16 cellular contexts compared by ENCODE assay signal in the genomic region with DNA sequence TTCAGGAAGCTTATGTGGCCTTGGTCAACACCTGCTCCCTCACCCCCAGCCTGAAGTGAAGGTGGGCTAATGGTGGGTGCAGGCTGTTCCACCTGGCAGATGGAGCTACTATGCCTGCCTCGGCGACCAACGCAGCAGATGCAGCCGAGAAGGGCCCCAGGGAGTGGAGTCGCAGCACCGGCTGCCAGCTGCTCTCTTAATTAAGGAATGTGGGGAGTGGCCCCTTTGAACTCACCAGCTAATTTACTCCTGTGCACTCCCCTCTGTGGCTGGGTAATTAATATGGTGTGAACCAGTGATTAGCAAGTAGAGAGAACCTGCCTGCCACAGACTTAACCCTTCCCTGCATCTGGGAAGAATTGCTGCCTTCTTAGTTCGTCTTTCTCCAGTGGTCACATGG. TPM values are rescaled to one million over a fixed set of nuclear protein-coding genes. Genes with fewer than 3 reads are reported as not detected.
DNase-seq lines count a peak whose midpoint lies in the region; ATAC-seq and TF ChIP-seq lines count a peak whose summit lies in the region.
"Had no signal": no experiment of that assay in that cellular context is flagged by ENCODE, and none has a peak within 500 bp of the region (broad histone marks: within the 10 kb centered on the region; RNA-seq: fewer than 3 reads in every experiment).

No MANE protein-coding gene starts in this region.

- DNase-seq in NCI-H2227 (lab: John Stamatoyannopoulos, UW; ENCODE audit: unreplicated experiment), result peak; percentile 22
- no peak for DNase-seq in NCI-H2227 treated with DMSO at 0.1 percent for 48 hours (lab: John Stamatoyannopoulos, UW)
- peak; percentile 95 for DNase-seq in NCI-H2171 (lab: John Stamatoyannopoulos, UW)
- peak; percentile 69 for DNase-seq in endodermal cell
- DNase-seq in stimulated activated effector memory CD8-positive, alpha-beta T cell treated with anti-CD3 and anti-CD28 coated beads, Interleukin-12 subunit alpha, Interleukin-12 subunit beta, amount 100 ng/mL, for 72 hours (ENCODE audit: low spot score in 2 of 2), result no peak
- no peak for DNase-seq in GOT3 (lab: John Stamatoyannopoulos, UW)
- DNase-seq in DMS114 treated with DMSO at 0.1 percent for 48 hours (lab: John Stamatoyannopoulos, UW; ENCODE audit: unreplicated experiment), result no peak
- DNase-seq: activated CD4-positive, alpha-beta T cell treated with anti-CD3 and anti-CD28 coated beads for 48 hours; activated naive CD4-positive, alpha-beta T cell treated with anti-CD3 and anti-CD28 coated beads, Interleukin-2, amount 50 U/mL, for 16 hours; GDM1; hypothalamus; left ventricle myocardium inferior; MM.1S; naive thymus-derived CD4-positive, alpha-beta T cell had no signal

- no peaks in the 10 kb centered on the region for H3K9me3 ChIP-seq in endodermal cell (ENCODE audit: control insufficient read depth, low read length)
- H3K9me3 ChIP-seq: left ventricle myocardium inferior had no signal

- H3K9ac ChIP-seq in endodermal cell (ENCODE audit: extremely low read depth, low read length, poor library complexity, severe bottlenecking), result no peak overlapping the region

- no peak overlapping the region for H3K27ac Mint-ChIP-seq in endodermal cell
- H3K27ac Mint-ChIP-seq in stimulated activated effector memory CD8-positive, alpha-beta T cell treated with anti-CD3 and anti-CD28 coated beads, Interleukin-12 subunit alpha, Interleukin-12 subunit beta, amount 100 ng/mL, for 72 hours, result peak overlapping the region; percentile 23
- H3K27ac Mint-ChIP-seq: naive thymus-derived CD4-positive, alpha-beta T cell had no signal

- peaks cover 46% of the 10 kb centered on the region for H3K27me3 ChIP-seq in endodermal cell (ENCODE audit: control insufficient read depth, insufficient read depth, low read length, poor library complexity, severe bottlenecking)

- peaks cover 74% of the 10 kb centered on the region for H3K27me3 Mint-ChIP-seq in endodermal cell (ENCODE audit: insufficient read depth)

- H3K27ac ChIP-seq in endodermal cell (ENCODE audit: low read depth, low read length), result no peak overlapping the region
- H3K27ac ChIP-seq: left ventricle myocardium inferior had no signal

- no peaks in the 10 kb centered on the region for H3K36me3 ChIP-seq in endodermal cell (ENCODE audit: control insufficient read depth, insufficient read depth, low read length)
- H3K36me3 ChIP-seq: left ventricle myocardium inferior had no signal

- peaks cover 36% of the 10 kb centered on the region for H3K4me1 Mint-ChIP-seq in endodermal cell
- peaks cover 87% of the 10 kb centered on the region for H3K4me1 Mint-ChIP-seq in stimulated activated effector memory CD8-positive, alpha-beta T cell treated with anti-CD3 and anti-CD28 coated beads, Interleukin-12 subunit alpha, Interleukin-12 subunit beta, amount 100 ng/mL, for 72 hours

- H3K36me3 Mint-ChIP-seq in endodermal cell (ENCODE audit: low read depth), result no peaks in the 10 kb centered on the region
- no peaks in the 10 kb centered on the region for H3K36me3 Mint-ChIP-seq in stimulated activated effector memory CD8-positive, alpha-beta T cell treated with anti-CD3 and anti-CD28 coated beads, Interleukin-12 subunit alpha, Interleukin-12 subunit beta, amount 100 ng/mL, for 72 hours

- peaks cover 3% of the 10 kb centered on the region for H3K4me1 ChIP-seq in endodermal cell (ENCODE audit: control insufficient read depth, insufficient read depth, low read length)
- H3K4me1 ChIP-seq: left ventricle myocardium inferior had no signal

- no peaks in the 10 kb centered on the region for H3K9me3 Mint-ChIP-seq in endodermal cell
- no peaks in the 10 kb centered on the region for H3K9me3 Mint-ChIP-seq in stimulated activated effector memory CD8-positive, alpha-beta T cell treated with anti-CD3 and anti-CD28 coated beads, Interleukin-12 subunit alpha, Interleukin-12 subunit beta, amount 100 ng/mL, for 72 hours

- TF ChIP-seq CTCF in endodermal cell (conservative IDR thresholded peaks at IDR 0.05), result no peak

- WGBS in endodermal cell (ENCODE audit: insufficient coverage in 1 of 2, insufficient read length in 1 of 2), 2 experiments, result 41% methylated on average over 7 of the region's 7 CpGs; no CpG with 5 or more reads in 1 of the 2 experiments

- H3K4me3 Mint-ChIP-seq in endodermal cell, result no peak overlapping the region
- H3K4me3 Mint-ChIP-seq in stimulated activated effector memory CD8-positive, alpha-beta T cell treated with anti-CD3 and anti-CD28 coated beads, Interleukin-12 subunit alpha, Interleukin-12 subunit beta, amount 100 ng/mL, for 72 hours, result no peak overlapping the region
- H3K4me3 Mint-ChIP-seq: naive thymus-derived CD4-positive, alpha-beta T cell had no signal

- ATAC-seq in stimulated activated effector memory CD8-positive, alpha-beta T cell treated with anti-CD3 and anti-CD28 coated beads, Interleukin-12 subunit alpha, Interleukin-12 subunit beta, amount 100 ng/mL, for 72 hours, result no peak
- no peak for ATAC-seq in HG02870 (IDR thresholded peaks at IDR 0.05; ENCODE audit: unreplicated experiment)
- ATAC-seq: naive thymus-derived CD4-positive, alpha-beta T cell had no signal

- no peak overlapping the region for H3K4me3 ChIP-seq in endodermal cell (ENCODE audit: low read length)
- H3K4me3 ChIP-seq: left ventricle myocardium inferior had no signal

RNA-seq across cellular contexts. Expression of gene SLAMF8, which starts 3.3 kb away (rescaled TPM):
- not detected for total RNA-seq in endodermal cell
- polyA plus RNA-seq in endodermal cell (2013, experiment 1 of 2), result not detected
- not detected for polyA plus RNA-seq in endodermal cell (2013, experiment 2 of 2)
- total RNA-seq: bronchial epithelial cell had no signal
- polyA plus RNA-seq: naive thymus-derived CD4-positive, alpha-beta T cell had no signal

RNA-seq across cellular contexts. Expression of gene FCRL6, which starts 21.2 kb away (rescaled TPM):
- not detected for total RNA-seq in endodermal cell
- polyA plus RNA-seq in endodermal cell (2013, experiment 1 of 2), result not detected
- not detected for polyA plus RNA-seq in endodermal cell (2013, experiment 2 of 2)
- total RNA-seq: bronchial epithelial cell had no signal

RNA-seq across cellular contexts. Expression of gene VSIG8, which starts 39.1 kb away (rescaled TPM):
- total RNA-seq in endodermal cell, result not detected
- not detected for polyA plus RNA-seq in endodermal cell (2013, experiment 1 of 2)
- not detected for polyA plus RNA-seq in endodermal cell (2013, experiment 2 of 2)
- total RNA-seq: bronchial epithelial cell; left ventricle myocardium inferior; naive thymus-derived CD4-positive, alpha-beta T cell had no signal
- polyA plus RNA-seq: naive thymus-derived CD4-positive, alpha-beta T cell had no signal

RNA-seq across cellular contexts. Expression of gene DUSP23, which starts 42.6 kb away (rescaled TPM):
- 10 to 100 TPM; 28.8 to 32.3 TPM for total RNA-seq in endodermal cell
- polyA plus RNA-seq in endodermal cell (2013, experiment 1 of 2), result 7.6 TPM
- polyA plus RNA-seq in endodermal cell (2013, experiment 2 of 2), result 7.4 TPM

Comparison
In these comparisons a context has a peak if more than half of its experiments do, and no peak if none do; other contexts are left out.
1. DNase-seq: peak in NCI-H2227 (single experiment), NCI-H2171 (single experiment) and endodermal cell (single experiment); none in NCI-H2227 treated with DMSO at 0.1 percent for 48 hours (single experiment), stimulated activated effector memory CD8-positive, alpha-beta T cell treated with anti-CD3 and anti-CD28 coated beads, Interleukin-12 subunit alpha, Interleukin-12 subunit beta, amount 100 ng/mL, for 72 hours (0 of 2), GOT3 (single experiment) and DMS114 treated with DMSO at 0.1 percent for 48 hours (single experiment).